Comparison of ENCODE assay signal across 14 cellular contexts in the genomic region with DNA sequence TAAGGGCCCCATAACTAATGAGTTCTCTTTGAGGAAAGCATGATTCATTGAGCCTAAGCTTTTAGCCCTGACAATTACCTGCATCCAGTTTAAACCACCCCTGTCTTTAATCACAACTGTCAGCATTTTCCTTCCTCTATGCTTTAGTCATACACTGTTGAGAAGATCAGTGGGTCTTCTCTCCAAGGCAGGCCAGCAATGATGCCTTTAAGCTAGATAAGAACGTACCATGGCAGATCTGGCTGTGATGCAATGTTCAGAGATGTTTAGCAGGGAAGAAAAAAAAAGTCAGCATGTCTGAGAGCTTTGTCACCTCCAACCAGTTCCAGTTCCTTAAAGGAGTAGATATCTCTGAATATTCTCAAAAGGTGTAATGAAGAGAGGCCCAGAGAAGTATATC.
DNase-seq lines count a peak whose midpoint lies in the region; ATAC-seq, FAIRE-seq and TF ChIP-seq lines count a peak whose summit lies in the region.
"Had no signal": no experiment of that assay in that cellular context is flagged by ENCODE, and none has a peak within 500 bp of the region (broad histone marks: within the 10 kb centered on the region; RNA-seq: fewer than 3 reads in every experiment).

No MANE protein-coding gene starts in this region.

- no peaks in the 10 kb centered on the region for H3K27me3 Mint-ChIP-seq in astrocyte (ENCODE audit: low read depth, unreplicated experiment)

- peaks cover 68% of the 10 kb centered on the region for H3K4me1 ChIP-seq in KMS-11 (ENCODE audit: low read depth, poor library complexity, severe bottlenecking)
- peaks cover 4% of the 10 kb centered on the region for H3K4me1 ChIP-seq in astrocyte (ENCODE audit: insufficient read depth, low read length)
- H3K4me1 ChIP-seq in mucosa of descending colon (ENCODE audit: low read depth) = no peaks in the 10 kb centered on the region
- H3K4me1 ChIP-seq: colonic mucosa, uterus had no signal

- H2AFZ ChIP-seq in KMS-11 (ENCODE audit: low read depth) (peak overlapping the region; percentile 27; the same call in 1 of the 2 replicates), astrocyte (ENCODE audit: low read depth, low read length) (no peak overlapping the region)

- DNase-seq in NCI-H345 (lab: John Stamatoyannopoulos, UW) = peak; percentile 21
- no peak for DNase-seq in NCI-H345 treated with DMSO at 0.1 percent for 48 hours (lab: John Stamatoyannopoulos, UW; ENCODE audit: unreplicated experiment)
- peak; percentile 34 for DNase-seq in astrocyte (ENCODE audit: low read depth)
- DNase-seq in mucosa of descending colon = no peak
- DNase-seq in 8988T = no peak
- no peak for DNase-seq in NCI-H446 treated with DMSO at 0.1 percent for 48 hours (lab: John Stamatoyannopoulos, UW)
- DNase-seq: activated CD4-positive, CD25-positive, alpha-beta regulatory T cell; activated gamma-delta T cell treated with Interleukin-2 at 50 U/mL for 16 hours; colonic mucosa; HFFc6; uterus had no signal

- FAIRE-seq in astrocyte (lab: Jason Lieb, UNC) = no peak

- H3K27ac Mint-ChIP-seq in astrocyte (ENCODE audit: unreplicated experiment) = no peak overlapping the region
- H3K27ac Mint-ChIP-seq: HFFc6 had no signal

- H3K36me3 ChIP-seq in KMS-11 (ENCODE audit: insufficient read depth) (no peaks in the 10 kb centered on the region), astrocyte (ENCODE audit: insufficient read depth, low read length) (no peaks in the 10 kb centered on the region), mucosa of descending colon (ENCODE audit: low read depth) (no peaks in the 10 kb centered on the region)
- H3K36me3 ChIP-seq: colonic mucosa, uterus had no signal

- H3K79me2 ChIP-seq in KMS-11 (ENCODE audit: insufficient read depth, low read depth) (no peaks in the 10 kb centered on the region), astrocyte (ENCODE audit: insufficient read depth, low read length) (no peaks in the 10 kb centered on the region)

- H3K36me3 Mint-ChIP-seq in astrocyte (ENCODE audit: low read depth, unreplicated experiment) = no peaks in the 10 kb centered on the region

- intact Hi-C loops in mucosa of descending colon (cut with DNase I, micrococcal nuclease) = no loop called here

- peak overlapping the region; percentile 72; the same call in 1 of the 2 replicates for H3K27ac ChIP-seq in KMS-11
- no peak overlapping the region for H3K27ac ChIP-seq in astrocyte (ENCODE audit: low read depth, low read length)
- H3K27ac ChIP-seq: colonic mucosa, uterus had no signal

- H3K9ac ChIP-seq in KMS-11 (no peak overlapping the region), astrocyte (ENCODE audit: low read length) (no peak overlapping the region)

- H3K4me2 ChIP-seq in KMS-11 = peak overlapping the region; percentile 99
- H3K4me2 ChIP-seq in astrocyte (ENCODE audit: low read length) = no peak overlapping the region

- H3K9me3 Mint-ChIP-seq in astrocyte (ENCODE audit: unreplicated experiment) = peaks cover 8% of the 10 kb centered on the region

- H3K4me3 ChIP-seq in KMS-11 (IDR thresholded peaks at IDR 0.05; ENCODE audit: insufficient read depth, low read depth, low read length) (no peak overlapping the region), astrocyte (ENCODE audit: insufficient read depth, low read depth, low read length) (no peak overlapping the region), mucosa of descending colon (no peak overlapping the region)
- H3K4me3 ChIP-seq: colonic mucosa, skin epidermis, uterus had no signal

- H3K27me3 ChIP-seq in KMS-11 (ENCODE audit: insufficient read depth, low read depth) (no peaks in the 10 kb centered on the region), astrocyte (ENCODE audit: insufficient read depth, low read length) (no peaks in the 10 kb centered on the region)
- H3K27me3 ChIP-seq: colonic mucosa, uterus had no signal

- peaks cover 35% of the 10 kb centered on the region for H3K4me1 Mint-ChIP-seq in astrocyte (ENCODE audit: low read depth, unreplicated experiment)

- H3K4me3 Mint-ChIP-seq in astrocyte (ENCODE audit: unreplicated experiment) = no peak overlapping the region
- H3K4me3 Mint-ChIP-seq: HFFc6 had no signal

- peak; percentile 16 for ATAC-seq in mucosa of descending colon
- no peak for ATAC-seq in HG02973 (IDR thresholded peaks at IDR 0.05; ENCODE audit: unreplicated experiment)

- H3K9me3 ChIP-seq in astrocyte (ENCODE audit: insufficient read depth, low read depth, low read length) (no peaks in the 10 kb centered on the region), mucosa of descending colon (no peaks in the 10 kb centered on the region)
- H3K9me3 ChIP-seq: colonic mucosa, uterus had no signal

- no peaks in the 10 kb centered on the region for H4K20me1 ChIP-seq in KMS-11 (ENCODE audit: insufficient read depth)
- no peaks in the 10 kb centered on the region for H4K20me1 ChIP-seq in astrocyte (ENCODE audit: insufficient read depth, low read length)

- TF ChIP-seq CTCF in KMS-11 (conservative IDR thresholded peaks at IDR 0.05; ENCODE audit: low read depth, low read length) (no peak), astrocyte (IDR thresholded peaks at IDR 0.05; ENCODE audit: insufficient read depth, low read depth, low read length) (no peak), mucosa of descending colon (IDR thresholded peaks at IDR 0.05) (no peak)

Comparison
In these comparisons a context has a peak if more than half of its experiments do, and no peak if none do; other contexts are left out.
1. DNase-seq: peak in NCI-H345 (single experiment) and astrocyte (single experiment); none in NCI-H345 treated with DMSO at 0.1 percent for 48 hours (single experiment), mucosa of descending colon (0 of 3), 8988T (single experiment) and NCI-H446 treated with DMSO at 0.1 percent for 48 hours (single experiment).